ENCODE assay signal across 22 cellular contexts in the genomic region with DNA sequence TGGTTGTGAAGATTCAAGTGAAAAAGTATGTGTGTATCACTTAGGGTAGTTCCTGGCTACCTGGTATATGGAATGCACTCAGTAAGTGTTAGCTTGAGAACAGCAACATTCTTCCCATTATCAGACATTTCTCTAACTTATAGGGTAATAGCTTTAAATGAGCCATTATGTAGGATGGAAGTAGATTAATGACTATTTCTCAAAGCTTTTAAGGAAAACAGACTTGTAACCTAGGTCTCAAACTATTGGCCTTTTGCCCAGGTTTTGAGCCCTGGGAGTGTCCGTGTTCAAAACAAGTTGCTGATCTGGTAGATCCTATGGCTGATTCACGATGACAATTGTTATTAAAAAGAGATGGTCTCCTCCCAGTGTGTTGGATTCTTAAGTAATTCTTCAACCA.
DNase-seq lines count a peak whose midpoint lies in the region; ATAC-seq and TF ChIP-seq lines count a peak whose summit lies in the region.
"Had no signal": no experiment of that assay in that cellular context is flagged by ENCODE, and none has a peak within 500 bp of the region (broad histone marks: within the 10 kb centered on the region; RNA-seq: fewer than 3 reads in every experiment).

No MANE protein-coding gene starts in this region.

- H3K27me3 ChIP-seq in PC-3 (ENCODE audit: low read length) = no peaks in the 10 kb centered on the region
- H3K27me3 ChIP-seq in aorta (ENCODE audit: control insufficient read depth in 1 of 2, insufficient read depth in 2 of 2, low read length in 1 of 2) = no peaks in the 10 kb centered on the region

- WGBS in aorta, 2 donors = 69 to 80% methylated on average over 2 of the region's 2 CpGs

- H3K9ac ChIP-seq in PC-3 (ENCODE audit: low read length) = peak overlapping the region; percentile 39
- H3K9ac ChIP-seq: parathyroid adenoma had no signal

- no peaks in the 10 kb centered on the region for H3K36me3 Mint-ChIP-seq in stimulated activated effector memory CD8-positive, alpha-beta T cell treated with anti-CD3 and anti-CD28 coated beads, Interleukin-12 subunit alpha, Interleukin-12 subunit beta, amount 100 ng/mL, for 72 hours
- H3K36me3 Mint-ChIP-seq: CD8-positive, alpha-beta T cell; IgD-negative memory B cell; T-cell had no signal

- CTCF ChIA-PET in PC-3 (lab: Charles Lee) = no interaction called here

- H3K4me3 Mint-ChIP-seq in stimulated activated effector memory CD8-positive, alpha-beta T cell treated with anti-CD3 and anti-CD28 coated beads, Interleukin-12 subunit alpha, Interleukin-12 subunit beta, amount 100 ng/mL, for 72 hours = no peak overlapping the region
- H3K4me3 Mint-ChIP-seq: activated naive CD4-positive, alpha-beta T cell treated with anti-CD3 and anti-CD28 coated beads for 36 hours; CD8-positive, alpha-beta T cell; central memory CD8-positive, alpha-beta T cell; IgD-negative memory B cell; nephron progenitor cell; T-cell had no signal

- no peaks in the 10 kb centered on the region for H4K20me1 ChIP-seq in PC-3 (ENCODE audit: low read length)

- no peaks in the 10 kb centered on the region for H3F3A ChIP-seq in PC-3 (ENCODE audit: low read length, unreplicated experiment)

- H3K27ac Mint-ChIP-seq in stimulated activated effector memory CD8-positive, alpha-beta T cell treated with anti-CD3 and anti-CD28 coated beads, Interleukin-12 subunit alpha, Interleukin-12 subunit beta, amount 100 ng/mL, for 72 hours = no peak overlapping the region
- H3K27ac Mint-ChIP-seq: activated naive CD4-positive, alpha-beta T cell treated with anti-CD3 and anti-CD28 coated beads for 36 hours; CD8-positive, alpha-beta T cell; IgD-negative memory B cell; nephron progenitor cell; T-cell had no signal

- H3K4me1 ChIP-seq in PC-3 (ENCODE audit: insufficient read depth, low read length) = peaks cover 42% of the 10 kb centered on the region
- H3K4me1 ChIP-seq in aorta (ENCODE audit: control insufficient read depth in 1 of 2, insufficient read depth in 2 of 2, low read length in 2 of 2) = peaks cover 3% of the 10 kb centered on the region in 2 donors

- H3K9me2 ChIP-seq in PC-3 (replicated peaks; ENCODE audit: low read length) = 0 out of 2 replicates have a peak, but pooled peaks cover 5% of the 10 kb centered on the region

- TF ChIP-seq CTCF in PC-3 (conservative IDR thresholded peaks at IDR 0.05; ENCODE audit: low read depth, low read length) (no peak), retinal pigment epithelial cell (conservative IDR thresholded peaks at IDR 0.05; ENCODE audit: low read depth, low read length) (no peak)

- no peaks in the 10 kb centered on the region for H3K79me2 ChIP-seq in PC-3 (ENCODE audit: low read length)

- H3K9me3 ChIP-seq in PC-3 (ENCODE audit: low read length) (no peaks in the 10 kb centered on the region), aorta (ENCODE audit: control insufficient read depth, low read length) (no peaks in the 10 kb centered on the region)

- peak overlapping the region; percentile 14; the same call in 1 of the 2 replicates for H3K4me3 ChIP-seq in PC-3 (ENCODE audit: low read length)
- no peak overlapping the region for H3K4me3 ChIP-seq in retinal pigment epithelial cell (ENCODE audit: low read length)
- H3K4me3 ChIP-seq in aorta (ENCODE audit: low read length in 2 of 2) = no peak overlapping the region

- no peaks in the 10 kb centered on the region for H3K36me3 ChIP-seq in PC-3 (ENCODE audit: low read depth, low read length)
- no peaks in the 10 kb centered on the region for H3K36me3 ChIP-seq in aorta (ENCODE audit: control insufficient read depth in 1 of 2, insufficient read depth in 2 of 2, low read length in 1 of 2)

- H3K4me1 Mint-ChIP-seq in stimulated activated effector memory CD8-positive, alpha-beta T cell treated with anti-CD3 and anti-CD28 coated beads, Interleukin-12 subunit alpha, Interleukin-12 subunit beta, amount 100 ng/mL, for 72 hours = no peaks in the 10 kb centered on the region
- H3K4me1 Mint-ChIP-seq: central memory CD8-positive, alpha-beta T cell; IgD-negative memory B cell; T-cell had no signal

- peak overlapping the region; percentile 69 for H3K4me2 ChIP-seq in PC-3 (ENCODE audit: low read length)

- peak; percentile 18; the same call in 1 of the 2 replicates for ATAC-seq in PC-3
- ATAC-seq in esophagus mucosa = peak; percentile 82
- ATAC-seq in aorta (ENCODE audit: low FRiP score) = no peak
- ATAC-seq in GM19328 (IDR thresholded peaks at IDR 0.05; ENCODE audit: unreplicated experiment) = no peak
- ATAC-seq in stimulated activated effector memory CD8-positive, alpha-beta T cell treated with anti-CD3 and anti-CD28 coated beads, Interleukin-12 subunit alpha, Interleukin-12 subunit beta, amount 100 ng/mL, for 72 hours = no peak
- ATAC-seq in HG03432 (IDR thresholded peaks at IDR 0.05; ENCODE audit: unreplicated experiment) = no peak
- ATAC-seq: CD8-positive, alpha-beta T cell; T-cell had no signal

- POLR2A ChIA-PET in PC-3 (lab: Charles Lee; ENCODE audit: unreplicated experiment) = interaction anchor here (0.5 kb wide), 1 partner anchor 18 kb away, joined by 4 read pairs; no protein-coding TSS in a partner anchor

- H2AFZ ChIP-seq in PC-3 (ENCODE audit: low read length) = no peak overlapping the region
- H2AFZ ChIP-seq: parathyroid adenoma had no signal

- BruUV-seq in PC-3 (replicated peaks; lab: Mats Ljungman, UMichigan) = no TSS peak

- peak; percentile 56 for DNase-seq in HT-29 (ENCODE audit: low spot score)
- DNase-seq in PC-3 = peak; percentile 94
- peak; percentile 77 for DNase-seq in retinal pigment epithelial cell (ENCODE audit: low read depth)
- DNase-seq in aorta = no peak
- no peak for DNase-seq in stimulated activated effector memory CD8-positive, alpha-beta T cell treated with anti-CD3 and anti-CD28 coated beads, Interleukin-12 subunit alpha, Interleukin-12 subunit beta, amount 100 ng/mL, for 72 hours (ENCODE audit: low spot score in 2 of 2)
- DNase-seq: activated CD4-positive, alpha-beta T cell treated with anti-CD3 and anti-CD28 coated beads for 1 hour; activated naive CD4-positive, alpha-beta T cell treated with anti-CD3 and anti-CD28 coated beads for 36 hours; activated T-cell treated with anti-CD3 and anti-CD28 coated beads, Interleukin-2, amount 50 U/mL, for 1 hour; CD8-positive, alpha-beta T cell; erythroblast; kidney glomerular epithelial cell; NCI-H1694 treated with DMSO at 0.1 percent for 48 hours; NCI-H82; nephron progenitor cell; SIG-M5; T-cell had no signal

- intact Hi-C loops in PC-3 (cut with micrococcal nuclease) (loop anchor here (2.0 to 10.0 kb wide), 2 partner anchors 36 to 64 kb away; no protein-coding TSS in a partner anchor), aorta (cut with DNase I) (no loop called here)

- H3K9me3 Mint-ChIP-seq in stimulated activated effector memory CD8-positive, alpha-beta T cell treated with anti-CD3 and anti-CD28 coated beads, Interleukin-12 subunit alpha, Interleukin-12 subunit beta, amount 100 ng/mL, for 72 hours = no peaks in the 10 kb centered on the region
- H3K9me3 Mint-ChIP-seq: activated naive CD4-positive, alpha-beta T cell treated with anti-CD3 and anti-CD28 coated beads for 36 hours; CD8-positive, alpha-beta T cell; central memory CD8-positive, alpha-beta T cell; IgD-negative memory B cell; nephron progenitor cell; T-cell had no signal

- H3K27ac ChIP-seq in PC-3 (ENCODE audit: low read length) (peak overlapping the region; percentile 84), aorta (ENCODE audit: low read depth in 1 of 2, low read length in 2 of 2) (peak overlapping the region in 1 of 2 donors; percentile 25)
- H3K27ac ChIP-seq: parathyroid adenoma had no signal

Comparison
In these comparisons a context has a peak if more than half of its experiments do, and no peak if none do; other contexts are left out.
1. DNase-seq: peak in HT-29 (single experiment), PC-3 (single experiment) and retinal pigment epithelial cell (single experiment); none in aorta (0 of 2) and stimulated activated effector memory CD8-positive, alpha-beta T cell treated with anti-CD3 and anti-CD28 coated beads, Interleukin-12 subunit alpha, Interleukin-12 subunit beta, amount 100 ng/mL, for 72 hours (0 of 2).
2. ATAC-seq: peak in PC-3 (single experiment) and esophagus mucosa (single experiment); none in aorta (single experiment), GM19328 (single experiment), stimulated activated effector memory CD8-positive, alpha-beta T cell treated with anti-CD3 and anti-CD28 coated beads, Interleukin-12 subunit alpha, Interleukin-12 subunit beta, amount 100 ng/mL, for 72 hours (single experiment) and HG03432 (single experiment).